ENCODE assay signal across 8 cellular contexts in the genomic region with DNA sequence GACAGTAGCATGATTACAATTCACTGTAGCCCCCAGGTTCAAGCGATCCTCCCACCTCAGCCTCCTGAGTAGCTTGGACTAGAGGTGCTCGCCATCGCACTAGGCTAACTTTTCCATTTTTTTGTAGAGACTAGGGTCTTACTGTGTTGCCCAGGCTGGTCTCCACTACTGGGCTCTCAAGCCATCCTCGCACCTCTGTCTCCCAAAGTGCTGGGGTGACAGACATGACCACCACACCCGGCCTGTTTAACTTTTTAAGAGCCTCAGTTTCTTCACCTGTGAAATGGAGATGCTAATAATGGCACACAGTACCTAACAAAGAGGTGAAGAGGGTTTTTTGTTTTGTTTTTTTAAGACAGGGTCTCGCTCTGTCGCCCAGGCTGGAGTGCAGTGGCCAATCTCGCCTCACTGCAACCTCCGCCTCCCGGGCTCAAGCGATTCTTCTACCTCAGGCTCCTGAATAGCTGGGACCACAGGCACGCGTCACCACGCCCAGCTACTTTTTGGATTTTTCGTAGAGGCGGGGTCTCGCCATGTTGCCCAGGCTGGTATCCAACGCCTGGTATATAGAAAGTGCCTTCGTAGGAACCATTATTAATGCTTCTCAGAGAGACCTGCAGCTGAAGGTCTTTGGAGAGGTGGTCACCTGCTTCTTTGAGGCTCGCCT. TPM values are rescaled to one million over a fixed set of nuclear protein-coding genes. Genes with fewer than 3 reads are reported as not detected.
DNase-seq lines count a peak whose midpoint lies in the region; ATAC-seq and TF ChIP-seq lines count a peak whose summit lies in the region.

No MANE protein-coding gene starts in this region.

- H3K27me3 ChIP-seq in adrenal gland (no peaks in the 10 kb centered on the region), liver (ENCODE audit: control insufficient read depth in 4 of 4, insufficient read depth in 4 of 4, low read length in 3 of 4) (no peaks in the 10 kb centered on the region), tibial nerve (no peaks in the 10 kb centered on the region)

- H3K4me1 ChIP-seq in adrenal gland (replicated peaks in 1 of 2) (peaks cover 17 to 35% of the 10 kb centered on the region in 2 donors), liver (ENCODE audit: control insufficient read depth in 4 of 4, insufficient read depth in 4 of 4, low read length in 3 of 4) (peaks cover 2 to 33% (median 28%) of the 10 kb centered on the region in 4 donors), tibial nerve (peaks cover 0 to 35% (median 10%) of the 10 kb centered on the region in 4 donors)

- DNase-seq in activated naive CD4-positive, alpha-beta T cell treated with anti-CD3 and anti-CD28 coated beads for 36 hours, result no peak
- no peak for DNase-seq in activated naive CD4-positive, alpha-beta T cell treated with anti-CD3 and anti-CD28 coated beads, Interleukin-2, amount 50 U/mL, for 16 hours
- peak in 1 of 7 donors; percentile 14 for DNase-seq in adrenal gland
- no peak for DNase-seq in tibial nerve (ENCODE audit: low spot score in 2 of 2)
- DNase-seq in DMS53 treated with DMSO at 0.1 percent for 48 hours (lab: John Stamatoyannopoulos, UW; ENCODE audit: unreplicated experiment), result no peak
- no peak for DNase-seq in anterior cingulate cortex (lab: John Stamatoyannopoulos, UW)

- peak overlapping the region; percentile 71 to 98 for H3K9ac ChIP-seq in liver (ENCODE audit: low read depth in 1 of 2, low read length in 2 of 2)

- TF ChIP-seq RAD21 in liver (IDR thresholded peaks at IDR 0.05), result no peak

- no peak for ATAC-seq in HG03439 (IDR thresholded peaks at IDR 0.05; ENCODE audit: unreplicated experiment)

- peaks cover 40% of the 10 kb centered on the region for H3K4me1 Mint-ChIP-seq in activated naive CD4-positive, alpha-beta T cell treated with anti-CD3 and anti-CD28 coated beads for 36 hours (ENCODE audit: low read depth)

- 51 to 73% (median 53%) methylated on average over 18 to 20 of the region's 20 CpGs for WGBS in adrenal gland, 4 donors
- WGBS in liver, result 59% methylated on average over 20 of the region's 20 CpGs
- 48 to 54% methylated on average over 20 of the region's 20 CpGs for WGBS in tibial nerve, 2 donors

- H3K36me3 ChIP-seq in adrenal gland (replicated peaks in 1 of 2) (no peaks in the 10 kb centered on the region), liver (ENCODE audit: control insufficient read depth in 4 of 4, insufficient read depth in 3 of 4, low read depth in 1 of 4, low read length in 3 of 4) (no peaks in the 10 kb centered on the region), tibial nerve (peaks cover 0 to 14% (median 0%) of the 10 kb centered on the region in 3 donors)

- TF ChIP-seq EP300 in tibial nerve (IDR thresholded peaks at IDR 0.05), result no peak

- no peaks in the 10 kb centered on the region for H3K9me3 ChIP-seq in adrenal gland (replicated peaks in 1 of 3)
- no peaks in the 10 kb centered on the region for H3K9me3 ChIP-seq in liver (ENCODE audit: control insufficient read depth in 4 of 4, low read length in 3 of 4)
- no peaks in the 10 kb centered on the region for H3K9me3 ChIP-seq in tibial nerve

- TF ChIP-seq POLR2A in adrenal gland (IDR thresholded peaks at IDR 0.05) (no peak), tibial nerve (IDR thresholded peaks at IDR 0.05) (no peak)

- H3K4me3 Mint-ChIP-seq in activated naive CD4-positive, alpha-beta T cell treated with anti-CD3 and anti-CD28 coated beads for 36 hours, result peak overlapping the region; percentile 83

- TF ChIP-seq CTCF in adrenal gland (IDR thresholded peaks at IDR 0.05) (no peak), liver (IDR thresholded peaks at IDR 0.05; ENCODE audit: low read depth, low read length, missing input control) (no peak), tibial nerve (IDR thresholded peaks at IDR 0.05) (no peak)

- CTCF ChIA-PET in activated naive CD4-positive, alpha-beta T cell treated with anti-CD3 and anti-CD28 coated beads for 36 hours (lab: Charles Lee), result interaction anchor here (0.7 to 1.9 kb wide), 10 partner anchors 9 to 376 kb away, joined by 3 to 6 read pairs (median 3); no protein-coding TSS in a partner anchor

- no peaks in the 10 kb centered on the region for H3K9me3 Mint-ChIP-seq in activated naive CD4-positive, alpha-beta T cell treated with anti-CD3 and anti-CD28 coated beads for 36 hours

- H3K27me3 Mint-ChIP-seq in activated naive CD4-positive, alpha-beta T cell treated with anti-CD3 and anti-CD28 coated beads for 36 hours (ENCODE audit: low read depth), result no peaks in the 10 kb centered on the region

- H3K27ac Mint-ChIP-seq in activated naive CD4-positive, alpha-beta T cell treated with anti-CD3 and anti-CD28 coated beads for 36 hours, result peak overlapping the region; percentile 97

- H3K4me3 ChIP-seq in adrenal gland (peak overlapping the region in 3 of 4 donors; percentile 23 to 69 (median 65)), liver (ENCODE audit: low read depth in 1 of 3, low read length in 3 of 3) (peak overlapping the region; percentile 49 to 64 (median 57)), tibial nerve (peak overlapping the region; percentile 65 to 72 (median 69))

- peak overlapping the region; percentile 84 to 99 (median 97) for H3K27ac ChIP-seq in adrenal gland
- peak overlapping the region; percentile 94 to 100 for H3K27ac ChIP-seq in liver (ENCODE audit: low read depth in 1 of 2, low read length in 2 of 2)
- peak overlapping the region; percentile 88 to 100 (median 95) for H3K27ac ChIP-seq in tibial nerve

- intact Hi-C loops in activated naive CD4-positive, alpha-beta T cell treated with anti-CD3 and anti-CD28 coated beads for 36 hours (cut with micrococcal nuclease), result loop anchor here (1.0 to 5.0 kb wide), 6 partner anchors 19 to 609 kb away; a partner anchor contains a TSS
- intact Hi-C loops in adrenal gland (cut with DNase I), result no loop called here

- peaks cover 5% of the 10 kb centered on the region for H3K36me3 Mint-ChIP-seq in activated naive CD4-positive, alpha-beta T cell treated with anti-CD3 and anti-CD28 coated beads for 36 hours (ENCODE audit: low read depth)

TF ChIP-seq in liver, 16 proteins besides CTCF, POLR2A, EP300 and RAD21 (continues in another document):
- no peak for TF ChIP-seq YY1 (IDR thresholded peaks at IDR 0.05)
- TF ChIP-seq SP1 (IDR thresholded peaks at IDR 0.05), result no peak
- TF ChIP-seq, protein P1, sequence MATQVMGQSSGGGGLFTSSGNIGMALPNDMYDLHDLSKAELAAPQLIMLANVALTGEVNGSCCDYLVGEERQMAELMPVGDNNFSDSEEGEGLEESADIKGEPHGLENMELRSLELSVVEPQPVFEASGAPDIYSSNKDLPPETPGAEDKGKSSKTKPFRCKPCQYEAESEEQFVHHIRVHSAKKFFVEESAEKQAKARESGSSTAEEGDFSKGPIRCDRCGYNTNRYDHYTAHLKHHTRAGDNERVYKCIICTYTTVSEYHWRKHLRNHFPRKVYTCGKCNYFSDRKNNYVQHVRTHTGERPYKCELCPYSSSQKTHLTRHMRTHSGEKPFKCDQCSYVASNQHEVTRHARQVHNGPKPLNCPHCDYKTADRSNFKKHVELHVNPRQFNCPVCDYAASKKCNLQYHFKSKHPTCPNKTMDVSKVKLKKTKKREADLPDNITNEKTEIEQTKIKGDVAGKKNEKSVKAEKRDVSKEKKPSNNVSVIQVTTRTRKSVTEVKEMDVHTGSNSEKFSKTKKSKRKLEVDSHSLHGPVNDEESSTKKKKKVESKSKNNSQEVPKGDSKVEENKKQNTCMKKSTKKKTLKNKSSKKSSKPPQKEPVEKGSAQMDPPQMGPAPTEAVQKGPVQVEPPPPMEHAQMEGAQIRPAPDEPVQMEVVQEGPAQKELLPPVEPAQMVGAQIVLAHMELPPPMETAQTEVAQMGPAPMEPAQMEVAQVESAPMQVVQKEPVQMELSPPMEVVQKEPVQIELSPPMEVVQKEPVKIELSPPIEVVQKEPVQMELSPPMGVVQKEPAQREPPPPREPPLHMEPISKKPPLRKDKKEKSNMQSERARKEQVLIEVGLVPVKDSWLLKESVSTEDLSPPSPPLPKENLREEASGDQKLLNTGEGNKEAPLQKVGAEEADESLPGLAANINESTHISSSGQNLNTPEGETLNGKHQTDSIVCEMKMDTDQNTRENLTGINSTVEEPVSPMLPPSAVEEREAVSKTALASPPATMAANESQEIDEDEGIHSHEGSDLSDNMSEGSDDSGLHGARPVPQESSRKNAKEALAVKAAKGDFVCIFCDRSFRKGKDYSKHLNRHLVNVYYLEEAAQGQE (IDR thresholded peaks at IDR 0.05), result no peak
- TF ChIP-seq GABPA (IDR thresholded peaks at IDR 0.05 in 1 of 2, conservative IDR thresholded peaks at IDR 0.05 in 1 of 2), result no peak
- no peak for TF ChIP-seq TAF1 (conservative IDR thresholded peaks at IDR 0.05)
- no peak for TF ChIP-seq HNF4G (IDR thresholded peaks at IDR 0.05)

RNA-seq across cellular contexts. Expression of a gene that starts 0.6 kb away (rescaled TPM):
- total RNA-seq in activated naive CD4-positive, alpha-beta T cell treated with anti-CD3 and anti-CD28 coated beads for 36 hours, result 10 to 100 TPM; 29.8 to 30.5 TPM
- total RNA-seq in adrenal gland (10 to 100 TPM; 12.6 to 70.0 (median 43.4) TPM), liver (10 to 100 TPM in 1 of 2 donors, 1 to 10 TPM in 1; 9.7 to 14.6 TPM), tibial nerve (10 to 100 TPM in 3 of 4 donors, 1 to 10 TPM in 1; 9.0 to 19.8 (median 15.6) TPM)
- polyA plus RNA-seq in adrenal gland (10 to 100 TPM; 41.4 to 45.1 (median 42.1) TPM), liver (10 to 100 TPM; 22.6 to 37.3 TPM)

RNA-seq across cellular contexts. Expression of a gene that starts 20.0 kb away (rescaled TPM):
- total RNA-seq in activated naive CD4-positive, alpha-beta T cell treated with anti-CD3 and anti-CD28 coated beads for 36 hours, result 10 to 100 TPM; 55.3 to 55.5 TPM
- total RNA-seq in adrenal gland (100 to 1,000 TPM; 120 to 342 (median 271) TPM), liver (10 to 100 TPM; 24.6 to 42.8 TPM), tibial nerve (100 to 1,000 TPM in 2 of 4 donors, 10 to 100 TPM in 2; 52.5 to 120 (median 97.9) TPM)
- polyA plus RNA-seq in adrenal gland (100 to 1,000 TPM in 2 of 3 donors, 10 to 100 TPM in 1; 97.0 to 184 (median 110) TPM), liver (10 to 100 TPM in 1 of 2 donors, 1 to 10 TPM in 1; 3.8 to 16.4 TPM)

RNA-seq across cellular contexts. Expression of a gene that starts 25.7 kb away (rescaled TPM):
- 10 to 100 TPM; 35.6 to 36.3 TPM for total RNA-seq in activated naive CD4-positive, alpha-beta T cell treated with anti-CD3 and anti-CD28 coated beads for 36 hours
- total RNA-seq in adrenal gland, result 10 to 100 TPM; 26.2 to 61.1 (median 43.4) TPM
- polyA plus RNA-seq in adrenal gland, result 10 to 100 TPM; 28.2 to 44.1 (median 29.2) TPM
- total RNA-seq in liver, result 1 to 10 TPM; 6.5 to 7.4 TPM
- polyA plus RNA-seq in liver, result 1 to 10 TPM; 5.0 to 8.2 TPM
- total RNA-seq in tibial nerve, result 10 to 100 TPM; 18.6 to 24.3 (median 23.5) TPM

RNA-seq across cellular contexts. Expression of a gene that starts 34.7 kb away (rescaled TPM):
- total RNA-seq in activated naive CD4-positive, alpha-beta T cell treated with anti-CD3 and anti-CD28 coated beads for 36 hours, result 10 to 100 TPM; 35.5 to 40.8 TPM
- total RNA-seq in adrenal gland (100 to 1,000 TPM in 7 of 8 donors, 10 to 100 TPM in 1; 86.2 to 240 (median 126) TPM), liver (10 to 100 TPM; 53.2 to 65.5 TPM), tibial nerve (100 to 1,000 TPM in 2 of 4 donors, 10 to 100 TPM in 2; 82.9 to 168 (median 101) TPM)
- polyA plus RNA-seq in adrenal gland (100 to 1,000 TPM; 167 to 260 (median 249) TPM), liver (10 to 100 TPM; 27.2 to 62.8 TPM)

RNA-seq across cellular contexts. Expression of a gene that starts 38.6 kb away (rescaled TPM):
- 100 to 1,000 TPM; 283 to 291 TPM for total RNA-seq in activated naive CD4-positive, alpha-beta T cell treated with anti-CD3 and anti-CD28 coated beads for 36 hours
- total RNA-seq in adrenal gland, result 10 to 100 TPM; 23.2 to 41.4 (median 29.5) TPM
- polyA plus RNA-seq in adrenal gland, result 10 to 100 TPM; 12.4 to 51.0 (median 22.3) TPM
- 10 to 100 TPM; 32.4 to 54.4 TPM for total RNA-seq in liver
- polyA plus RNA-seq in liver, result 10 to 100 TPM; 34.3 to 57.9 TPM
- total RNA-seq in tibial nerve, result 10 to 100 TPM; 35.2 to 40.5 (median 37.3) TPM
